In genomic region chr12:94338395-94338794, GRCh38 we compare ENCODE assay signal across 11 cellular contexts.
"Had no signal": no experiment of that assay in that cellular context is flagged by ENCODE, and none has a peak within 500 bp of the region (broad histone marks: within the 10 kb centered on the region; RNA-seq: fewer than 3 reads in every experiment).

No MANE protein-coding gene starts in this region.

- DNase-seq: GM23248, GOT3, H7, H9, HCEC 1CT, HFFc6 had no signal

- H3K36me3 ChIP-seq: HAP-1 had no signal

- H3K27ac Mint-ChIP-seq: GM23338, H9, HFFc6 had no signal

- H3K9ac ChIP-seq: GM23248 had no signal

- FAIRE-seq: H1, H54 had no signal

- H3K4me3 Mint-ChIP-seq: GM23338, H9, HFFc6 had no signal

- H3K27ac ChIP-seq: GM23248 had no signal

- H3K4me3 ChIP-seq: GM23248, GM23338, HAP-1 had no signal

- H2AFZ ChIP-seq: GM23248, GM23338 had no signal

- ATAC-seq: GM23338, HCT116 had no signal

- H3K4me2 ChIP-seq: GM23338 had no signal

- H3K9me3 Mint-ChIP-seq: GM23338, H9, HFFc6 had no signal

- H3K9me3 ChIP-seq: HAP-1 had no signal
